In genomic region chr3:174440741-174441587, GRCh38 we compare ENCODE assay signal across 8 cellular contexts.
A peak's percentile ranks its signal among the peaks of the same experiment; 100 is the strongest.
DNase-seq lines count a peak whose midpoint lies in the region; ATAC-seq lines count a peak whose summit lies in the region.

No MANE protein-coding gene starts in this region.

- H3K4me1 ChIP-seq in BLaER1 = peaks cover 20% of the 10 kb centered on the region

- no peaks in the 10 kb centered on the region for H3K9me3 ChIP-seq in BLaER1

- H3K27me3 ChIP-seq in BLaER1 = peaks cover 9% of the 10 kb centered on the region; the same call in 1 of the 2 replicates

- H4K20me1 ChIP-seq in BLaER1 = no peaks in the 10 kb centered on the region

- ATAC-seq in GM19328 (IDR thresholded peaks at IDR 0.05; ENCODE audit: unreplicated experiment) = peak; percentile 71
- ATAC-seq in HG03460 (IDR thresholded peaks at IDR 0.05; ENCODE audit: unreplicated experiment) = peak; percentile 72

- H3K36me3 ChIP-seq in BLaER1 = no peaks in the 10 kb centered on the region

- H3K4me3 ChIP-seq in BLaER1 = peak overlapping the region; percentile 80

- DNase-seq in NCI-H510A (lab: John Stamatoyannopoulos, UW) (peak; percentile 90), epithelial cell of prostate (ENCODE audit: low read depth, low spot score) (peak; percentile 55), midbrain (lab: John Stamatoyannopoulos, UW) (peak; percentile 87)
- DNase-seq in activated CD8-positive, alpha-beta memory T cell treated with anti-CD3 and anti-CD28 coated beads for 48 hours (ENCODE audit: low read depth in 2 of 3, low spot score in 2 of 3) = peak; percentile 25 to 48 (median 36)
- DNase-seq in stimulated activated CD8-positive, alpha-beta memory T cell treated with anti-CD3 and anti-CD28 coated beads, Interleukin-15, amount 100 ng/mL, for 4 hours (ENCODE audit: low read depth in 2 of 2) = peak; percentile 6 to 13

- H3K4me2 ChIP-seq in BLaER1 = peak overlapping the region; percentile 91

- peak overlapping the region; percentile 86 for H3K9ac ChIP-seq in BLaER1

- peak overlapping the region; percentile 84 for H3K27ac ChIP-seq in BLaER1
- H3K27ac ChIP-seq in epithelial cell of prostate = peak overlapping the region; percentile 94

Comparison
In these comparisons a context has a peak if more than half of its experiments do, and no peak if none do; other contexts are left out.
1. Peak in every context shown above with its lines: DNase-seq, ATAC-seq, H3K4me3 ChIP-seq and H3K27ac ChIP-seq.
2. DNase-seq: peak in every context shown above with its lines; median percentile 90 in NCI-H510A; 87 in midbrain; 55 in epithelial cell of prostate; 36 in activated CD8-positive, alpha-beta memory T cell treated with anti-CD3 and anti-CD28 coated beads for 48 hours; 10 in stimulated activated CD8-positive, alpha-beta memory T cell treated with anti-CD3 and anti-CD28 coated beads, Interleukin-15, amount 100 ng/mL, for 4 hours.